In the genomic region with DNA sequence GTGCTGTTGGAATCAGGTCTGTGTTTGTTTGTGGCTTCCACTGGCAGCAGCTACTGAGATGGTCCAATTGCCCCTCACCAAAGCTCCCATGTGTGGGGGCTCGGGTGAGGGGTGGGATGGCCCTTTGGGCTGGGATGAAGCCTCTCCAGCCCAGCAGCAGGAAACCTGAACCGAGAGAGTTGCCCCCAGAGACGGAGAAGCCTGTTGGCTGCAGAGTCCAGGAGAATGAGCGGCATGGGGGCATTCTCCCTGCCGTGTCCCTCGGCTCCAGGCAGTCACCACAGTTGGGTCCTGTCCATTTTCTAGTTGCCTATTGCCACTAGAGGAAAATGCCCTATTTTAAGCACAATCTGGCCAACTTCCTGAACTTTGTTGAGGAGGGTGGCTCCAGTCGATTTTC, we compare ENCODE assay signal across 6 cellular contexts.
"Had no signal": no experiment of that assay in that cellular context is flagged by ENCODE, and none has a peak within 500 bp of the region (broad histone marks: within the 10 kb centered on the region; RNA-seq: fewer than 3 reads in every experiment).

No MANE protein-coding gene starts in this region.

- H2AFZ ChIP-seq: GM23338 had no signal

- FAIRE-seq: HepG2 had no signal

- ATAC-seq: HepG2 had no signal

- H3K27ac ChIP-seq: HL-60 had no signal

- H3K4me3 ChIP-seq: GM23338 had no signal

- DNase-seq: H9, HCEC 1CT, KBM-7 had no signal
